8 cellular contexts compared by ENCODE assay signal in the genomic region with DNA sequence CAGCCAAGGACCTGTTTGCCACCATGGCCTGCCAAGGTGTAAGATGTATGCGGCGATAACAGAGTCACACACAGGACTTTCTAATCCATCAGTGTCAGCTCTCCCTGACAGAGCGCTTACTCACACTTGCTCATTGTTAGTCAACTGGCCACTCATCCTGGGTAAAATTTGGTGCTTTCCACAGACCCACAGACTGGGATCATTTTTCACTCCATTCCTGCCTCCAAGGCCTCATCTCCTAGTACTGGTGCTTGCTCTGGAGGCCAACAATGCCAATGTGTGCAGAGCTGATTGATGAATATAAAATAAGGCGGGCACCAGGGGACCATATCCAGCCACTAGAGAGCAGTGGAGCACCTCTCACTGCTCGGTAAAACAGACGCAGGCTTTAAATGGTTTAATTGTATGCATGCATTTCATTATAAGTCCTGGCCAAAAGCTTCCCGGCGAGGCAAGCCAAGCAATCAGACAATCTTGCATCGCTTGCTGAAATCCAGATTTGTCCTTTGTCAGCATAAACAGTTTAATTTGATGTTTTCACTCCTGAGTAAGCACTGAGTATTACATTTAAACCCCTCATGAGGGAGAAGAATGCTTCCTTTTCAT. TPM values are rescaled to one million over a fixed set of nuclear protein-coding genes. Genes with fewer than 3 reads are reported as not detected.
DNase-seq lines count a peak whose midpoint lies in the region; ATAC-seq and TF ChIP-seq lines count a peak whose summit lies in the region.

No MANE protein-coding gene starts in this region.

- H3K27ac ChIP-seq in PC-9 (peak overlapping the region; percentile 97), upper lobe of right lung (no peak overlapping the region)

- H2AFZ ChIP-seq in PC-9 = no peak overlapping the region

- BruUV-seq in PC-9 (replicated peaks; lab: Mats Ljungman, UMichigan) = no TSS peak

- TF ChIP-seq CTCF in PC-9 (conservative IDR thresholded peaks at IDR 0.05) (peak; percentile 60; the same call in 1 of the 2 replicates), retinal pigment epithelial cell (conservative IDR thresholded peaks at IDR 0.05; ENCODE audit: low read depth, low read length) (peak; percentile 71), upper lobe of right lung (IDR thresholded peaks at IDR 0.05) (no peak)

- CTCF ChIA-PET in PC-9 (lab: Charles Lee) = interaction anchor here (0.6 to 1.4 kb wide), 9 partner anchors 10 to 266 kb away, joined by 3 to 15 read pairs (median 4); no protein-coding TSS in a partner anchor

- H3F3A ChIP-seq in PC-9 (ENCODE audit: insufficient read depth, low read depth) = peaks cover 66% of the 10 kb centered on the region

- H3K9me3 ChIP-seq in PC-9 (ENCODE audit: insufficient read depth, low read depth) (no peaks in the 10 kb centered on the region), upper lobe of right lung (no peaks in the 10 kb centered on the region)

- peak; percentile 99 for DNase-seq in A172 (ENCODE audit: low spot score)
- peak; percentile 27 for DNase-seq in GOT3 (lab: John Stamatoyannopoulos, UW)
- peak; percentile 87 to 99 for DNase-seq in PC-9
- DNase-seq in fibroblast of peridontal ligament (ENCODE audit: extremely low read depth) = peak; percentile 93
- peak; percentile 46 for DNase-seq in retinal pigment epithelial cell (ENCODE audit: low read depth)
- DNase-seq in upper lobe of right lung = no peak

- H3K4me3 ChIP-seq in PC-9 (peak overlapping the region; percentile 51; the same call in 1 of the 2 replicates), retinal pigment epithelial cell (ENCODE audit: low read length) (no peak overlapping the region), upper lobe of right lung (no peak overlapping the region)

- H4K20me1 ChIP-seq in PC-9 (ENCODE audit: insufficient read depth) = peaks cover 8% of the 10 kb centered on the region; the same call in 1 of the 2 replicates

- H3K9me2 ChIP-seq in PC-9 (ENCODE audit: insufficient read depth) = no peaks in the 10 kb centered on the region

- ATAC-seq in HG03432 (IDR thresholded peaks at IDR 0.05; ENCODE audit: unreplicated experiment) = no peak
- no peak for ATAC-seq in upper lobe of right lung
- ATAC-seq in HG03039 (IDR thresholded peaks at IDR 0.05; ENCODE audit: unreplicated experiment) = no peak

- H3K27me3 ChIP-seq in PC-9 (ENCODE audit: insufficient read depth, low read depth) (no peaks in the 10 kb centered on the region), upper lobe of right lung (no peaks in the 10 kb centered on the region)

- POLR2A ChIA-PET in PC-9 (lab: Charles Lee; ENCODE audit: unreplicated experiment) = interaction anchor here (0.6 to 0.7 kb wide), 2 partner anchors 31 to 1072 kb away, joined by 3 read pairs; no protein-coding TSS in a partner anchor

- intact Hi-C loops in PC-9 (cut with micrococcal nuclease; ENCODE audit: unreplicated experiment) (loop anchor here (1.0 to 10.0 kb wide), 10 partner anchors 98 to 1038 kb away; partner anchors contain the start of genes NR6A1 and OLFML2A), upper lobe of right lung (cut with DNase I) (no loop called here)

- H3K4me1 ChIP-seq in PC-9 (replicated peaks; ENCODE audit: insufficient read depth) = peaks cover 82% of the 10 kb centered on the region
- peaks cover 16% of the 10 kb centered on the region for H3K4me1 ChIP-seq in upper lobe of right lung

- H3K79me2 ChIP-seq in PC-9 (ENCODE audit: low read depth) = peaks cover 84% of the 10 kb centered on the region

- H3K36me3 ChIP-seq in PC-9 (ENCODE audit: low read depth) (peaks cover 2% of the 10 kb centered on the region; the same call in 1 of the 2 replicates), upper lobe of right lung (peaks cover 15% of the 10 kb centered on the region)

- peak overlapping the region; percentile 91 for H3K4me2 ChIP-seq in PC-9

RNA-seq across cellular contexts. Expression of gene PSMB7, which starts 22.3 kb away (rescaled TPM):
- total RNA-seq in A172 (2014; rRNA removed; shearing (Covaris generic)) = 609 and 677 TPM in 2 replicates
- total RNA-seq in PC-9 (2021) (328 and 359 TPM in 2 replicates), upper lobe of right lung (73.5 TPM)

RNA-seq across cellular contexts. Expression of gene ADGRD2, which starts 57.3 kb away (rescaled TPM):
- total RNA-seq in A172 (2014; rRNA removed; shearing (Covaris generic)) = not detected in 2 replicates
- not detected in 2 replicates for total RNA-seq in PC-9 (2021)
- total RNA-seq in upper lobe of right lung = not detected
